Comparison of ENCODE assay signal across 1 cellular context in genomic region chr5:83076742-83077661, GRCh38.
A peak's percentile ranks its signal among the peaks of the same experiment; 100 is the strongest.
TF ChIP-seq lines count a peak whose summit lies in the region.

Gene TMEM167A (minus strand): TSS chr5:83077394. CDS start chr5:83077323, 71 bp downstream.
Gene XRCC4 (plus strand): TSS chr5:83077547. CDS start chr5:83104920, 27,373 bp downstream.

TF ChIP-seq in HepG2, 621 proteins besides CTCF, POLR2A, EP300 and RAD21 (continued from another document and continues in another):
- TF ChIP-seq ZNF407 (CRISPR knock-in tag; IDR thresholded peaks at IDR 0.05; ENCODE audit: not compliant biosample characterization) (no peak), NCOA5 (CRISPR knock-in tag; IDR thresholded peaks at IDR 0.05) (no peak), ZNF331 (CRISPR knock-in tag; IDR thresholded peaks at IDR 0.05) (no peak), SAFB2 (CRISPR knock-in tag; IDR thresholded peaks at IDR 0.05; ENCODE audit: borderline replicate concordance, low read depth) (no peak), REL (CRISPR knock-in tag; conservative IDR thresholded peaks at IDR 0.05) (no peak), ZNF296 (CRISPR knock-in tag; conservative IDR thresholded peaks at IDR 0.05) (no peak), IKZF4 (CRISPR knock-in tag; IDR thresholded peaks at IDR 0.05; ENCODE audit: borderline replicate concordance, low read depth, not compliant biosample characterization) (no peak), CBX1 (IDR thresholded peaks at IDR 0.05; ENCODE audit: low read depth) (peak; percentile 28), ZNF678 (CRISPR knock-in tag; IDR thresholded peaks at IDR 0.05) (peak; percentile 61; the same call in 1 of the 2 replicates), ZNF598 (CRISPR knock-in tag; IDR thresholded peaks at IDR 0.05; ENCODE audit: borderline replicate concordance) (peak; percentile 50; the same call in 1 of the 2 replicates), ESRRA (CRISPR knock-in tag; IDR thresholded peaks at IDR 0.05; ENCODE audit: low read depth) (peak; percentile 71; the same call in 1 of the 2 replicates), ELF3 (CRISPR knock-in tag; IDR thresholded peaks at IDR 0.05) (peak; percentile 57; the same call in 1 of the 2 replicates), AKAP8 (CRISPR knock-in tag; IDR thresholded peaks at IDR 0.05) (no peak), ZNF891 (CRISPR knock-in tag; IDR thresholded peaks at IDR 0.05) (0 out of 2 replicates have a peak, but pooled peaks have one; percentile 53), KDM4B (CRISPR knock-in tag; IDR thresholded peaks at IDR 0.05) (no peak), KDM3A (CRISPR knock-in tag; IDR thresholded peaks at IDR 0.05; ENCODE audit: low read depth) (no peak), MIXL1 (CRISPR knock-in tag; IDR thresholded peaks at IDR 0.05) (no peak), SUZ12 (IDR thresholded peaks at IDR 0.05; ENCODE audit: low read depth, low read length) (no peak), FOXA1 (IDR thresholded peaks at IDR 0.05) (no peak), FOXA1 (CRISPR knock-in tag; IDR thresholded peaks at IDR 0.05) (peak; percentile 15; the same call in 1 of the 2 replicates), HNRNPLL (IDR thresholded peaks at IDR 0.05; ENCODE audit: low read depth, low read length, poor library complexity, severe bottlenecking) (peak; percentile 79), ZXDC (CRISPR knock-in tag; IDR thresholded peaks at IDR 0.05) (no peak), ZEB1 (IDR thresholded peaks at IDR 0.05; ENCODE audit: insufficient replicate concordance, low read depth) (no peak), ZNF513 (CRISPR knock-in tag; conservative IDR thresholded peaks at IDR 0.05) (no peak), ZNF841 (CRISPR knock-in tag; IDR thresholded peaks at IDR 0.05; ENCODE audit: borderline replicate concordance) (no peak), FUBP1 (CRISPR knock-in tag; IDR thresholded peaks at IDR 0.05; ENCODE audit: borderline replicate concordance) (no peak), ZBTB44 (CRISPR knock-in tag; IDR thresholded peaks at IDR 0.05) (no peak), ZNF782 (CRISPR knock-in tag; IDR thresholded peaks at IDR 0.05; ENCODE audit: borderline replicate concordance) (no peak), ZNF616 (CRISPR knock-in tag; IDR thresholded peaks at IDR 0.05; ENCODE audit: low read depth) (no peak), GZF1 (CRISPR knock-in tag; IDR thresholded peaks at IDR 0.05) (no peak)
- TF ChIP-seq, protein P1, sequence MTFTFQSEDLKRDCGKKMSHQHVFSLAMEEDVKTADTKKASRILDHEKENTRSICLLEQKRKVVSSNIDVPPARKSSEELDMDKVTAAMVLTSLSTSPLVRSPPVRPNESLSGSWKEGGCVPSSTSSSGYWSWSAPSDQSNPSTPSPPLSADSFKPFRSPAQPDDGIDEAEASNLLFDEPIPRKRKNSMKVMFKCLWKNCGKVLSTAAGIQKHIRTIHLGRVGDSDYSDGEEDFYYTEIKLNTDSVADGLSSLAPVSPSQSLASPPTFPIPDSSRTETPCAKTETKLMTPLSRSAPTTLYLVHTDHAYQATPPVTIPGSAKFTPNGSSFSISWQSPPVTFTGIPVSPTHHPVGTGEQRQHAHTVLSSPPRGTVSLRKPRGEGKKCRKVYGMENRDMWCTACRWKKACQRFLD (CRISPR knock-in tag; IDR thresholded peaks at IDR 0.05; ENCODE audit: borderline replicate concordance): no peak
- TF ChIP-seq, protein P2, sequence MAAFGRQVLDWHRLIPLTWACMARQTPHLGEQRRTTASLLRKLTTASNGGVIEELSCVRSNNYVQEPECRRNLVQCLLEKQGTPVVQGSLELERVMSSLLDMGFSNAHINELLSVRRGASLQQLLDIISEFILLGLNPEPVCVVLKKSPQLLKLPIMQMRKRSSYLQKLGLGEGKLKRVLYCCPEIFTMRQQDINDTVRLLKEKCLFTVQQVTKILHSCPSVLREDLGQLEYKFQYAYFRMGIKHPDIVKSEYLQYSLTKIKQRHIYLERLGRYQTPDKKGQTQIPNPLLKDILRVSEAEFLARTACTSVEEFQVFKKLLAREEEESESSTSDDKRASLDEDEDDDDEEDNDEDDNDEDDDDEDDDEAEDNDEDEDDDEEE (CRISPR knock-in tag; IDR thresholded peaks at IDR 0.05): no peak
- TF ChIP-seq, protein P3, sequence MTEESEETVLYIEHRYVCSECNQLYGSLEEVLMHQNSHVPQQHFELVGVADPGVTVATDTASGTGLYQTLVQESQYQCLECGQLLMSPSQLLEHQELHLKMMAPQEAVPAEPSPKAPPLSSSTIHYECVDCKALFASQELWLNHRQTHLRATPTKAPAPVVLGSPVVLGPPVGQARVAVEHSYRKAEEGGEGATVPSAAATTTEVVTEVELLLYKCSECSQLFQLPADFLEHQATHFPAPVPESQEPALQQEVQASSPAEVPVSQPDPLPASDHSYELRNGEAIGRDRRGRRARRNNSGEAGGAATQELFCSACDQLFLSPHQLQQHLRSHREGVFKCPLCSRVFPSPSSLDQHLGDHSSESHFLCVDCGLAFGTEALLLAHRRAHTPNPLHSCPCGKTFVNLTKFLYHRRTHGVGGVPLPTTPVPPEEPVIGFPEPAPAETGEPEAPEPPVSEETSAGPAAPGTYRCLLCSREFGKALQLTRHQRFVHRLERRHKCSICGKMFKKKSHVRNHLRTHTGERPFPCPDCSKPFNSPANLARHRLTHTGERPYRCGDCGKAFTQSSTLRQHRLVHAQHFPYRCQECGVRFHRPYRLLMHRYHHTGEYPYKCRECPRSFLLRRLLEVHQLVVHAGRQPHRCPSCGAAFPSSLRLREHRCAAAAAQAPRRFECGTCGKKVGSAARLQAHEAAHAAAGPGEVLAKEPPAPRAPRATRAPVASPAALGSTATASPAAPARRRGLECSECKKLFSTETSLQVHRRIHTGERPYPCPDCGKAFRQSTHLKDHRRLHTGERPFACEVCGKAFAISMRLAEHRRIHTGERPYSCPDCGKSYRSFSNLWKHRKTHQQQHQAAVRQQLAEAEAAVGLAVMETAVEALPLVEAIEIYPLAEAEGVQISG (CRISPR knock-in tag; IDR thresholded peaks at IDR 0.05): peak; percentile 77
